In the genomic region with DNA sequence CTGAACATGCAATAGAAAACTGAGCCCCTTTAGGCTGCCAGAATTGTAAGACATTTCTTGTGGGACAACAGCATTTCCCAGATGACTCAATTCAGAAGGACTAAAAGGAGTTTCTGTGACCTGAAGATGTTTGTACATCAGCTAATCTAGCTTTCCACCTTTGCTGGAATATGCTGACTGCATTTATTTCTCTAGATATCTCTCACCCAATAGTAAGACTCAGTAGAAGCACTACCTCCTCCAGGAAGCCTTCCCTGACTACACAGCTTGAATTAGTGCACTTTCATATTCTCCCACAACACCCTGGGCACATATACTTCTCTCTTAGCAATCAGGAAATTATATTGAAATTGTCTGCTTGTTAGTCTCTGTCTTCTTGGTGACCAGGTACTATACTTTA, we compare ENCODE assay signal across 16 cellular contexts.
"Had no signal": no experiment of that assay in that cellular context is flagged by ENCODE, and none has a peak within 500 bp of the region (broad histone marks: within the 10 kb centered on the region; RNA-seq: fewer than 3 reads in every experiment).

No MANE protein-coding gene starts in this region.

- DNase-seq: activated CD4-positive, alpha-beta T cell treated with anti-CD3 and anti-CD28 coated beads for 36 hours; activated CD4-positive, alpha-beta T cell treated with anti-CD3 and anti-CD28 coated beads, Interleukin-2, amount 50 U/mL, for 48 hours; activated CD8-positive, alpha-beta memory T cell treated with anti-CD3 and anti-CD28 coated beads, Interleukin-2, amount 50 U/mL, for 48 hours; activated naive CD4-positive, alpha-beta T cell treated with Interleukin-2 at 50 U/mL for 16 hours; activated naive CD8-positive, alpha-beta T cell treated with anti-CD3 and anti-CD28 coated beads, Interleukin-2, amount 10 ng/mL, durations not matched to agents 7 days and 5 days; activated T-cell treated with anti-CD3 and anti-CD28 coated beads, Interleukin-2, amount 50 U/mL, for 4 hours; heart left ventricle; left cardiac atrium; right lobe of liver; stimulated activated CD4-positive, alpha-beta T cell treated with anti-CD3 and anti-CD28 coated beads, Interleukin-2, amount 100 ng/mL, for 48 hours; stimulated activated CD8-positive, alpha-beta memory T cell treated with anti-CD3 and anti-CD28 coated beads, Interleukin-4, amount 100 ng/mL, for 48 hours; stimulated activated naive B cell treated with anti-CD40 and anti-IgM and Interleukin-4, amounts not matched to agents 10 μg/mL and 1 μg/mL and 100 μg/mL, for 72 hours; T1000 had no signal

- H3K4me3 ChIP-seq: coronary artery, heart left ventricle, right lobe of liver had no signal

- ATAC-seq: activated CD4-positive, alpha-beta T cell treated with anti-CD3 and anti-CD28 coated beads for 36 hours; activated T-cell treated with anti-CD3 and anti-CD28 coated beads, Interleukin-2, amount 50 U/mL, for 4 hours; heart left ventricle; left cardiac atrium; right lobe of liver; stimulated activated naive B cell treated with anti-CD40 and anti-IgM and Interleukin-4, amounts not matched to agents 10 μg/mL and 1 μg/mL and 100 μg/mL, for 72 hours; WTC11 had no signal

- H3K27me3 ChIP-seq: heart left ventricle, right lobe of liver had no signal

- H3K9me3 ChIP-seq: heart left ventricle, right lobe of liver had no signal

- H3K36me3 ChIP-seq: heart left ventricle, right lobe of liver had no signal

- H3K27ac ChIP-seq: epithelial cell of prostate, right lobe of liver had no signal
